ENCODE assay signal across 1 cellular context in the genomic region with DNA sequence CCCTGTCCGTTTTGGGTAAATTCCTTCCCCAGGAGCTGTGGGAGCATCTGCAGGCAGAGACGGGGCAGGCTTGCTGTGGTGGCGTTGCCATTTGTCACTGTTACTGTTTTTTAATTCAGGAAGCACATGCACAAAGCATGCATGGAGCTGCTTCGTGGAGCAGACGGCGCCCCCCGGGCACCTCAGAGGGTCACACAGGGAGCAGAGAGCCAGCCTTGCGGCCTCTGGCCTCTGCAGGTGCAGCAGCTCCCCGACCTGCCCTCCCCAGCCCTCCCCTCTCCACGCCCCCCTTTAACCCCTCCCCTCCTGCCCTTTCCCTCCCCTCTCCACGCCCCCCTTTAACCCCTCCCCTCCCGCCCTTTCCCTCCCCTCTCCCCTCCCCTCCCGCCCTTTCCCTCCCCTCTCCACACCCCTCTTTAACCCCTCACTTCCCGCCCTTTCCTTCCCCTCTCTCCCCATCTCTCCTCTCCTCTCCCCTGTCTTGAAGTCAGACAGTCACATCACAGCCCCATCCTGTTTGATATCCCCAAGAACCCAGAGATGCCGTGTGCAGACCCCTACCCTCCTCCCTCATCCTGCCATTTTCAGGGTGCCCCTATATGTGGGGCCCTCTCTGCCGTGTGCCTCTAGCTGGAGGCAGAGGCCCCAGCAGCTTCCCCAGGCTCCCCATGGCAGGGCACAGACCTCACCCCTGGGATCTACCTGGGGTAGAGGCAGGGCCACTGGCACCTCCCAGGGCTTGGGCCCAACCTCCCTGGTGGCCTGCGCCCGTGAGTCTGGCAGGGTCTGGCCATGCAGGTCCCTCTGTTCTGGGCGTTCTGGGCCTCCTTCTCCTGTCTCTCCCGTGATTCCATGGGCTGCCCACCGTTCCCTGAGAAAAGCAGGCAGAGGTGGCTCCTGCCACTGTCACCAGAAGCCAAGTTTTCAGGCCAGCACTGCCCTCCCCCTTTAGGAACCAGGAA.
TF ChIP-seq lines count a peak whose summit lies in the region.

No MANE protein-coding gene starts in this region.

TF ChIP-seq in HEK293, 187 proteins besides CTCF, POLR2A, EP300 and RAD21 (continued from another document):
- TF ChIP-seq ZNF571 (tag by site-specific recombination; IDR thresholded peaks at IDR 0.05) (no peak), KLF9 (tag by site-specific recombination; IDR thresholded peaks at IDR 0.05; ENCODE audit: low read depth) (0 out of 2 replicates have a peak, but pooled peaks have one; percentile 13), ZNF350 (tag by site-specific recombination; IDR thresholded peaks at IDR 0.05) (no peak), GLIS2 (tag by site-specific recombination; IDR thresholded peaks at IDR 0.05) (peak; percentile 19; the same call in 1 of the 2 replicates), ZNF10 (tag by site-specific recombination; IDR thresholded peaks at IDR 0.05) (no peak), KLF1 (tag by site-specific recombination; IDR thresholded peaks at IDR 0.05) (peak; percentile 81), BCL11B (tag by site-specific recombination; IDR thresholded peaks at IDR 0.05; ENCODE audit: low read depth) (no peak), TRIM28 (IDR thresholded peaks at IDR 0.05; ENCODE audit: borderline replicate concordance, low read length) (no peak)
